ENCODE assay signal across 11 cellular contexts in genomic region chr14:93037354-93037753, GRCh38.
DNase-seq lines count a peak whose midpoint lies in the region; ATAC-seq, FAIRE-seq and TF ChIP-seq lines count a peak whose summit lies in the region.
"Had no signal": no experiment of that assay in that cellular context is flagged by ENCODE, and none has a peak within 500 bp of the region (broad histone marks: within the 10 kb centered on the region; RNA-seq: fewer than 3 reads in every experiment).

No MANE protein-coding gene starts in this region.

- no peak for ATAC-seq in HG02852 (IDR thresholded peaks at IDR 0.05; ENCODE audit: unreplicated experiment)

- H3K4me3 Mint-ChIP-seq in Calu3 (ENCODE audit: low read depth, unreplicated experiment) = peak overlapping the region; percentile 5
- no peak overlapping the region for H3K4me3 Mint-ChIP-seq in activated CD4-positive, alpha-beta memory T cell treated with anti-CD3 and anti-CD28 coated beads, Interleukin-2, amount 10 ng/mL, durations not matched to agents 7 days and 5 days
- H3K4me3 Mint-ChIP-seq: mesothelial cell of epicardium; T-helper 2 cell treated with Interferon-gamma antibody and Interleukin-4, amounts not matched to agents 5 μg/mL and 100 μg/mL, for 36 hours had no signal

- FAIRE-seq in small intestine (lab: Jason Lieb, UNC) (no peak), urothelium cell line (lab: Jason Lieb, UNC) (no peak)

- H3K27ac ChIP-seq in SJSA1 = peak overlapping the region; percentile 90
- H3K27ac ChIP-seq in esophagus squamous epithelium = peak overlapping the region in 3 of 4 donors; percentile 62 to 85 (median 85)
- peak overlapping the region; percentile 55 to 58 for H3K27ac ChIP-seq in small intestine (ENCODE audit: low read depth in 1 of 2, low read length in 1 of 2)

- no peaks in the 10 kb centered on the region for H3K9me3 ChIP-seq in SJSA1 (replicated peaks)
- H3K9me3 ChIP-seq in esophagus squamous epithelium = no peaks in the 10 kb centered on the region
- H3K9me3 ChIP-seq in small intestine (ENCODE audit: control insufficient read depth, low read depth) = no peaks in the 10 kb centered on the region

- WGBS in esophagus squamous epithelium, 2 donors = 62 to 82% methylated on average over 3 to 4 of the region's 6 CpGs
- 44 to 60% (median 55%) methylated on average over 6 of the region's 6 CpGs for WGBS in small intestine, 3 donors

- H3K36me3 Mint-ChIP-seq in Calu3 (ENCODE audit: insufficient read depth, unreplicated experiment) = peaks cover 18% of the 10 kb centered on the region
- no peaks in the 10 kb centered on the region for H3K36me3 Mint-ChIP-seq in activated CD4-positive, alpha-beta memory T cell treated with anti-CD3 and anti-CD28 coated beads, Interleukin-2, amount 10 ng/mL, durations not matched to agents 7 days and 5 days (ENCODE audit: low read depth)
- H3K36me3 Mint-ChIP-seq: mesothelial cell of epicardium had no signal

- no peaks in the 10 kb centered on the region for H3K27me3 Mint-ChIP-seq in Calu3 (ENCODE audit: unreplicated experiment)
- no peaks in the 10 kb centered on the region for H3K27me3 Mint-ChIP-seq in activated CD4-positive, alpha-beta memory T cell treated with anti-CD3 and anti-CD28 coated beads, Interleukin-2, amount 10 ng/mL, durations not matched to agents 7 days and 5 days

- intact Hi-C loops in Calu3 (cut with micrococcal nuclease; ENCODE audit: unreplicated experiment) (no loop called here), esophagus squamous epithelium (cut with DNase I) (no loop called here)

- no peak for TF ChIP-seq CTCF in Calu3 (IDR thresholded peaks at IDR 0.05; ENCODE audit: unreplicated experiment)
- TF ChIP-seq CTCF in esophagus squamous epithelium (IDR thresholded peaks at IDR 0.05) = no peak

- CTCF ChIA-PET in Calu3 (lab: Charles Lee) = interaction anchor here (0.8 to 1.8 kb wide), 6 partner anchors 20 to 636 kb away, joined by 3 to 7 read pairs (median 3); no protein-coding TSS in a partner anchor
- CTCF ChIA-PET in activated CD4-positive, alpha-beta memory T cell treated with anti-CD3 and anti-CD28 coated beads, Interleukin-2, amount 10 ng/mL, durations not matched to agents 7 days and 5 days (lab: Charles Lee) = interaction anchor here (1.1 kb wide), 1 partner anchor 95 kb away, joined by 4 read pairs; no protein-coding TSS in a partner anchor

- no peaks in the 10 kb centered on the region for H3K27me3 ChIP-seq in SJSA1 (replicated peaks)
- no peaks in the 10 kb centered on the region for H3K27me3 ChIP-seq in esophagus squamous epithelium
- H3K27me3 ChIP-seq in small intestine (ENCODE audit: control insufficient read depth in 2 of 2, insufficient read depth in 2 of 2, low read length in 2 of 2) = no peaks in the 10 kb centered on the region

- BruUV-seq in Calu3 (replicated peaks; lab: Mats Ljungman, UMichigan) = no TSS peak

- POLR2A ChIA-PET in activated CD4-positive, alpha-beta memory T cell treated with anti-CD3 and anti-CD28 coated beads, Interleukin-2, amount 10 ng/mL, durations not matched to agents 7 days and 5 days (lab: Charles Lee) = no interaction called here

- H3K36me3 ChIP-seq in SJSA1 = no peaks in the 10 kb centered on the region
- no peaks in the 10 kb centered on the region for H3K36me3 ChIP-seq in esophagus squamous epithelium
- H3K36me3 ChIP-seq in small intestine (ENCODE audit: control insufficient read depth in 2 of 2, insufficient read depth in 2 of 2, low read length in 2 of 2) = no peaks in the 10 kb centered on the region

- H3K4me1 Mint-ChIP-seq in Calu3 (ENCODE audit: low read depth, unreplicated experiment) = peaks cover 73% of the 10 kb centered on the region
- H3K4me1 Mint-ChIP-seq in activated CD4-positive, alpha-beta memory T cell treated with anti-CD3 and anti-CD28 coated beads, Interleukin-2, amount 10 ng/mL, durations not matched to agents 7 days and 5 days = peaks cover 23% of the 10 kb centered on the region

- H3K27ac Mint-ChIP-seq in Calu3 (ENCODE audit: unreplicated experiment) = peak overlapping the region; percentile 59
- no peak overlapping the region for H3K27ac Mint-ChIP-seq in activated CD4-positive, alpha-beta memory T cell treated with anti-CD3 and anti-CD28 coated beads, Interleukin-2, amount 10 ng/mL, durations not matched to agents 7 days and 5 days
- H3K27ac Mint-ChIP-seq: mesothelial cell of epicardium; T-helper 2 cell treated with Interferon-gamma antibody and Interleukin-4, amounts not matched to agents 5 μg/mL and 100 μg/mL, for 36 hours had no signal

- TF ChIP-seq POLR2A in esophagus squamous epithelium (IDR thresholded peaks at IDR 0.05) = no peak

- H3K9me3 Mint-ChIP-seq in Calu3 (ENCODE audit: low read depth, unreplicated experiment) = no peaks in the 10 kb centered on the region
- H3K9me3 Mint-ChIP-seq in activated CD4-positive, alpha-beta memory T cell treated with anti-CD3 and anti-CD28 coated beads, Interleukin-2, amount 10 ng/mL, durations not matched to agents 7 days and 5 days = no peaks in the 10 kb centered on the region
- H3K9me3 Mint-ChIP-seq: mesothelial cell of epicardium; T-helper 2 cell treated with Interferon-gamma antibody and Interleukin-4, amounts not matched to agents 5 μg/mL and 100 μg/mL, for 36 hours had no signal

- H3K4me1 ChIP-seq in SJSA1 (replicated peaks) (peaks cover 100% of the 10 kb centered on the region), esophagus squamous epithelium (peaks cover 31 to 97% (median 52%) of the 10 kb centered on the region in 3 donors), small intestine (ENCODE audit: control insufficient read depth in 2 of 2, insufficient read depth in 1 of 2, low read depth in 1 of 2, low read length in 1 of 2) (peaks cover 23 to 35% of the 10 kb centered on the region in 2 donors)

- DNase-seq in Calu3 (peak; percentile 41), SJSA1 (ENCODE audit: low read depth in 1 of 2, low spot score in 2 of 2) (no peak), esophagus squamous epithelium (lab: John Stamatoyannopoulos, UW) (no peak), small intestine (peak; percentile 65), urothelium cell line (ENCODE audit: low spot score) (no peak)
- DNase-seq in activated CD4-positive, alpha-beta memory T cell treated with anti-CD3 and anti-CD28 coated beads, Interleukin-2, amount 10 ng/mL, durations not matched to agents 7 days and 5 days = no peak
- DNase-seq: activated CD8-positive, alpha-beta memory T cell treated with anti-CD3 and anti-CD28 coated beads for 24 hours; NCI-H1436 had no signal

- no peak overlapping the region for H3K4me3 ChIP-seq in SJSA1
- H3K4me3 ChIP-seq in esophagus squamous epithelium = no peak overlapping the region
- H3K4me3 ChIP-seq in small intestine (ENCODE audit: low read depth in 1 of 2, low read length in 2 of 2) = no peak overlapping the region

Comparison
In these comparisons a context has a peak if more than half of its experiments do, and no peak if none do; other contexts are left out.
1. DNase-seq: peak in Calu3 (single experiment) and small intestine (single experiment); none in SJSA1 (0 of 2), esophagus squamous epithelium (single experiment), activated CD4-positive, alpha-beta memory T cell treated with anti-CD3 and anti-CD28 coated beads, Interleukin-2, amount 10 ng/mL, durations not matched to agents 7 days and 5 days (single experiment) and urothelium cell line (single experiment).
2. Peak in every context shown above with its lines, with median percentiles within 50 percentile points of each other: H3K27ac ChIP-seq.